In the genomic region with DNA sequence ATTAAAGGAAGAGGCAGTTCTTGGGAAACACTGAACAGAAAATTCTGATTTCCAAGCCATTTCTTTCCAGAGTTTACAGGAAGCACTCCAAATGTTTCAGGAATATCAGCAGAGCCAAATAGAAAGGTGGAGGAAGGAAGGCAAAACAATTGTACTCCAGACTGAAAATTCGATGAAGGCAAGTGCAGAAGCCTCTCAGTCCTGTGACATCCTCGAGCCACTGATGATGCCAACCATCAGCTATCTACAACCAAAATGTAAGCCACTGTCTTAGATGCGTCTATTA, we compare ENCODE assay signal across 13 cellular contexts. TPM values are rescaled to one million over a fixed set of nuclear protein-coding genes. Genes with fewer than 3 reads are reported as not detected.
DNase-seq lines count a peak whose midpoint lies in the region; ATAC-seq lines count a peak whose summit lies in the region.
"Had no signal": no experiment of that assay in that cellular context is flagged by ENCODE, and none has a peak within 500 bp of the region (broad histone marks: within the 10 kb centered on the region; RNA-seq: fewer than 3 reads in every experiment).

No MANE protein-coding gene starts in this region.

- no peak overlapping the region for H3K9ac ChIP-seq in SK-N-MC (ENCODE audit: insufficient read length)

- H3K27ac ChIP-seq in SK-N-MC: 0 out of 2 replicates have a peak overlapping the region, but pooled peaks have one; percentile 19

- peaks cover 8% of the 10 kb centered on the region; the same call in 1 of the 2 replicates for H3K36me3 ChIP-seq in SK-N-MC (ENCODE audit: insufficient read depth, low read length)

- no peaks in the 10 kb centered on the region for H3K9me3 ChIP-seq in SK-N-MC (ENCODE audit: low read depth, low read length)

- H3K4me1 Mint-ChIP-seq in stimulated activated naive CD8-positive, alpha-beta T cell treated with anti-CD3 and anti-CD28 coated beads, Interleukin-15, Interleukin-2, amounts not matched to agents 100 ng/mL and 50 ng/mL, for 24 hours (ENCODE audit: low read depth): peaks cover 51% of the 10 kb centered on the region
- H3K4me1 Mint-ChIP-seq in immature natural killer cell: peaks cover 47 to 52% of the 10 kb centered on the region in 2 donors

- DNase-seq in stimulated activated naive CD8-positive, alpha-beta T cell treated with anti-CD3 and anti-CD28 coated beads, Interleukin-15, Interleukin-2, amounts not matched to agents 100 U/mL and 50 U/mL, for 24 hours: no peak
- DNase-seq in SK-N-MC (ENCODE audit: low read depth, low spot score) (no peak), immature natural killer cell (no peak), A172 (ENCODE audit: low spot score) (no peak), 8988T (no peak)
- DNase-seq: activated gamma-delta T cell treated with Interleukin-2 at 50 U/mL for 16 hours; NCI-H2227 treated with DMSO at 0.1 percent for 48 hours; stimulated activated naive CD4-positive, alpha-beta T cell treated with Interleukin-2 at 50 U/mL for 16 hours had no signal

- H3K27ac Mint-ChIP-seq in stimulated activated naive CD8-positive, alpha-beta T cell treated with anti-CD3 and anti-CD28 coated beads, Interleukin-15, Interleukin-2, amounts not matched to agents 100 ng/mL and 50 ng/mL, for 24 hours: peak overlapping the region; percentile 61
- peak overlapping the region in 3 of 6 donors; percentile 80 to 89 (median 84) for H3K27ac Mint-ChIP-seq in immature natural killer cell

- no peaks in the 10 kb centered on the region for H3K27me3 Mint-ChIP-seq in stimulated activated naive CD8-positive, alpha-beta T cell treated with anti-CD3 and anti-CD28 coated beads, Interleukin-15, Interleukin-2, amounts not matched to agents 100 ng/mL and 50 ng/mL, for 24 hours
- peaks cover 1 to 5% (median 3%) of the 10 kb centered on the region in 3 donors for H3K27me3 Mint-ChIP-seq in immature natural killer cell (ENCODE audit: low read depth in 3 of 3)

- peaks cover 37% of the 10 kb centered on the region for H3K36me3 Mint-ChIP-seq in stimulated activated naive CD8-positive, alpha-beta T cell treated with anti-CD3 and anti-CD28 coated beads, Interleukin-15, Interleukin-2, amounts not matched to agents 100 ng/mL and 50 ng/mL, for 24 hours (ENCODE audit: low read depth)
- peaks cover 0 to 19% (median 12%) of the 10 kb centered on the region in 3 donors for H3K36me3 Mint-ChIP-seq in immature natural killer cell

- peak overlapping the region; percentile 99 for H3K4me3 Mint-ChIP-seq in stimulated activated naive CD8-positive, alpha-beta T cell treated with anti-CD3 and anti-CD28 coated beads, Interleukin-15, Interleukin-2, amounts not matched to agents 100 ng/mL and 50 ng/mL, for 24 hours
- H3K4me3 Mint-ChIP-seq in immature natural killer cell: peak overlapping the region; percentile 82 to 100 (median 99)

- no peaks in the 10 kb centered on the region for H3K9me3 Mint-ChIP-seq in stimulated activated naive CD8-positive, alpha-beta T cell treated with anti-CD3 and anti-CD28 coated beads, Interleukin-15, Interleukin-2, amounts not matched to agents 100 ng/mL and 50 ng/mL, for 24 hours
- H3K9me3 Mint-ChIP-seq in immature natural killer cell: no peaks in the 10 kb centered on the region
- H3K9me3 Mint-ChIP-seq: CD14-positive monocyte had no signal

- H3K4me3 ChIP-seq in SK-N-MC: no peak overlapping the region

- ATAC-seq in stimulated activated naive CD8-positive, alpha-beta T cell treated with anti-CD3 and anti-CD28 coated beads, Interleukin-15, Interleukin-2, amounts not matched to agents 100 U/mL and 50 U/mL, for 24 hours: no peak
- no peak for ATAC-seq in HG02840 (IDR thresholded peaks at IDR 0.05; ENCODE audit: low FRiP score, unreplicated experiment)
- ATAC-seq in GM18861 (IDR thresholded peaks at IDR 0.05; ENCODE audit: unreplicated experiment): no peak

RNA-seq across cellular contexts. Expression of a gene that starts 2.2 kb away (rescaled TPM):
- polyA plus RNA-seq in immature natural killer cell: 100 to 1,000 TPM; 316 to 441 (median 409) TPM
- total RNA-seq in A172 (2014; rRNA removed; shearing (Covaris generic)): 361 and 423 TPM in 2 replicates

RNA-seq across cellular contexts. Expression of a gene that starts 8.4 kb away (rescaled TPM):
- polyA plus RNA-seq in immature natural killer cell: 10 to 100 TPM; 27.1 to 64.5 (median 33.8) TPM
- 28.2 and 36.5 TPM in 2 replicates for total RNA-seq in A172 (2014; rRNA removed; shearing (Covaris generic))

RNA-seq across cellular contexts. Expression of a gene that starts 34.9 kb away (rescaled TPM):
- under 1 TPM in 2 of 3 donors, not detected in 1; 0.26 to 0.34 TPM for polyA plus RNA-seq in immature natural killer cell
- total RNA-seq in A172 (2014; rRNA removed; shearing (Covaris generic)): 0.05 TPM in 1 of 2 replicates, not detected in the other
- total RNA-seq: cerebellum had no signal
- polyA plus RNA-seq: CD14-positive monocyte had no signal

RNA-seq across cellular contexts. Expression of a gene that starts 37.6 kb away (rescaled TPM):
- 1 to 10 TPM; 2.1 to 4.2 (median 4.1) TPM for polyA plus RNA-seq in immature natural killer cell
- 81.3 and 99.7 TPM in 2 replicates for total RNA-seq in A172 (2014; rRNA removed; shearing (Covaris generic))

RNA-seq across cellular contexts. Expression of a gene that starts 45.7 kb away (rescaled TPM):
- 100 to 1,000 TPM; 345 to 494 (median 375) TPM for polyA plus RNA-seq in immature natural killer cell
- 376 and 403 TPM in 2 replicates for total RNA-seq in A172 (2014; rRNA removed; shearing (Covaris generic))
